ENCODE assay signal across 1 cellular context in genomic region chr6:125779924-125780539, GRCh38.
TF ChIP-seq lines count a peak whose summit lies in the region.

No MANE protein-coding gene starts in this region.

TF ChIP-seq in HepG2, 621 proteins besides CTCF, POLR2A, EP300 and RAD21 (continued from another document and continues in another):
- TF ChIP-seq TFAP4 (IDR thresholded peaks at IDR 0.05; ENCODE audit: borderline replicate concordance, low read depth) (peak; percentile 3; the same call in 1 of the 2 replicates), ISL2 (CRISPR knock-in tag; IDR thresholded peaks at IDR 0.05) (peak; percentile 81), PATZ1 (CRISPR knock-in tag; IDR thresholded peaks at IDR 0.05) (no peak), HINFP (CRISPR knock-in tag; IDR thresholded peaks at IDR 0.05; ENCODE audit: low read depth) (peak; percentile 33; the same call in 1 of the 2 replicates), CREB1 (IDR thresholded peaks at IDR 0.05) (no peak), CREB1 (CRISPR knock-in tag; IDR thresholded peaks at IDR 0.05) (peak; percentile 72), ZSCAN20 (CRISPR knock-in tag; IDR thresholded peaks at IDR 0.05; ENCODE audit: borderline replicate concordance) (peak; percentile 86; the same call in 1 of the 2 replicates), CREM (IDR thresholded peaks at IDR 0.05) (peak; percentile 58), CREM (CRISPR knock-in tag; IDR thresholded peaks at IDR 0.05) (no peak), ZNF20 (CRISPR knock-in tag; IDR thresholded peaks at IDR 0.05) (no peak), KDM1A (CRISPR knock-in tag; IDR thresholded peaks at IDR 0.05) (peak; percentile 78; the same call in 1 of the 2 replicates), ZNF562 (CRISPR knock-in tag; IDR thresholded peaks at IDR 0.05; ENCODE audit: borderline replicate concordance) (no peak), SMARCE1 (IDR thresholded peaks at IDR 0.05; ENCODE audit: borderline replicate concordance) (no peak), CBX5 (CRISPR knock-in tag; IDR thresholded peaks at IDR 0.05; ENCODE audit: borderline replicate concordance) (peak; percentile 75; the same call in 1 of the 2 replicates), ZNF33B (CRISPR knock-in tag; IDR thresholded peaks at IDR 0.05) (no peak), SP140L (CRISPR knock-in tag; IDR thresholded peaks at IDR 0.05; ENCODE audit: borderline replicate concordance) (0 out of 2 replicates have a peak, but pooled peaks have one; percentile 78), ZNF564 (CRISPR knock-in tag; IDR thresholded peaks at IDR 0.05) (no peak), ZNF124 (CRISPR knock-in tag; IDR thresholded peaks at IDR 0.05) (peak; percentile 89; the same call in 1 of the 2 replicates), ZNF766 (CRISPR knock-in tag; IDR thresholded peaks at IDR 0.05; ENCODE audit: borderline replicate concordance) (0 out of 2 replicates have a peak, but pooled peaks have one; percentile 19), RBM39 (IDR thresholded peaks at IDR 0.05; ENCODE audit: low read depth, low read length, poor library complexity, severe bottlenecking) (no peak), SP5 (CRISPR knock-in tag; IDR thresholded peaks at IDR 0.05; ENCODE audit: borderline replicate concordance, low read depth) (peak; percentile 60), MXI1 (IDR thresholded peaks at IDR 0.05; ENCODE audit: borderline replicate concordance, low read depth, low read length) (no peak), ZNF557 (CRISPR knock-in tag; IDR thresholded peaks at IDR 0.05) (0 out of 2 replicates have a peak, but pooled peaks have one; percentile 59), ZBTB25 (CRISPR knock-in tag; IDR thresholded peaks at IDR 0.05) (peak; percentile 51; the same call in 1 of the 2 replicates), ZKSCAN8 (CRISPR knock-in tag; IDR thresholded peaks at IDR 0.05; ENCODE audit: borderline replicate concordance) (peak; percentile 93), GABPB1 (CRISPR knock-in tag; IDR thresholded peaks at IDR 0.05) (no peak; the same call in 1 of the 2 replicates), MXD3 (CRISPR knock-in tag; IDR thresholded peaks at IDR 0.05) (0 out of 2 replicates have a peak, but pooled peaks have one; percentile 7), SIX1 (CRISPR knock-in tag; IDR thresholded peaks at IDR 0.05; ENCODE audit: borderline replicate concordance) (peak; percentile 56; the same call in 1 of the 2 replicates), SAP130 (CRISPR knock-in tag; IDR thresholded peaks at IDR 0.05; ENCODE audit: low read depth) (peak; percentile 63; the same call in 1 of the 2 replicates), TCF7 (IDR thresholded peaks at IDR 0.05; ENCODE audit: low read depth) (no peak), HNF1A (IDR thresholded peaks at IDR 0.05; ENCODE audit: low read depth) (peak; percentile 67), HNF1A (CRISPR knock-in tag; IDR thresholded peaks at IDR 0.05; ENCODE audit: borderline replicate concordance) (peak; percentile 48; the same call in 1 of the 2 replicates), POLR2AphosphoS5 (IDR thresholded peaks at IDR 0.05; ENCODE audit: low read depth, low read length) (peak; percentile 66), JDP2 (CRISPR knock-in tag; IDR thresholded peaks at IDR 0.05; ENCODE audit: borderline replicate concordance) (no peak)
- TF ChIP-seq, protein P1, sequence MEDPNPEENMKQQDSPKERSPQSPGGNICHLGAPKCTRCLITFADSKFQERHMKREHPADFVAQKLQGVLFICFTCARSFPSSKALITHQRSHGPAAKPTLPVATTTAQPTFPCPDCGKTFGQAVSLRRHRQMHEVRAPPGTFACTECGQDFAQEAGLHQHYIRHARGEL (CRISPR knock-in tag; IDR thresholded peaks at IDR 0.05), result no peak
- TF ChIP-seq, protein P2, sequence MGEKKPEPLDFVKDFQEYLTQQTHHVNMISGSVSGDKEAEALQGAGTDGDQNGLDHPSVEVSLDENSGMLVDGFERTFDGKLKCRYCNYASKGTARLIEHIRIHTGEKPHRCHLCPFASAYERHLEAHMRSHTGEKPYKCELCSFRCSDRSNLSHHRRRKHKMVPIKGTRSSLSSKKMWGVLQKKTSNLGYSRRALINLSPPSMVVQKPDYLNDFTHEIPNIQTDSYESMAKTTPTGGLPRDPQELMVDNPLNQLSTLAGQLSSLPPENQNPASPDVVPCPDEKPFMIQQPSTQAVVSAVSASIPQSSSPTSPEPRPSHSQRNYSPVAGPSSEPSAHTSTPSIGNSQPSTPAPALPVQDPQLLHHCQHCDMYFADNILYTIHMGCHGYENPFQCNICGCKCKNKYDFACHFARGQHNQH (CRISPR knock-in tag; IDR thresholded peaks at IDR 0.05), result peak; percentile 88
- TF ChIP-seq, protein P3, sequence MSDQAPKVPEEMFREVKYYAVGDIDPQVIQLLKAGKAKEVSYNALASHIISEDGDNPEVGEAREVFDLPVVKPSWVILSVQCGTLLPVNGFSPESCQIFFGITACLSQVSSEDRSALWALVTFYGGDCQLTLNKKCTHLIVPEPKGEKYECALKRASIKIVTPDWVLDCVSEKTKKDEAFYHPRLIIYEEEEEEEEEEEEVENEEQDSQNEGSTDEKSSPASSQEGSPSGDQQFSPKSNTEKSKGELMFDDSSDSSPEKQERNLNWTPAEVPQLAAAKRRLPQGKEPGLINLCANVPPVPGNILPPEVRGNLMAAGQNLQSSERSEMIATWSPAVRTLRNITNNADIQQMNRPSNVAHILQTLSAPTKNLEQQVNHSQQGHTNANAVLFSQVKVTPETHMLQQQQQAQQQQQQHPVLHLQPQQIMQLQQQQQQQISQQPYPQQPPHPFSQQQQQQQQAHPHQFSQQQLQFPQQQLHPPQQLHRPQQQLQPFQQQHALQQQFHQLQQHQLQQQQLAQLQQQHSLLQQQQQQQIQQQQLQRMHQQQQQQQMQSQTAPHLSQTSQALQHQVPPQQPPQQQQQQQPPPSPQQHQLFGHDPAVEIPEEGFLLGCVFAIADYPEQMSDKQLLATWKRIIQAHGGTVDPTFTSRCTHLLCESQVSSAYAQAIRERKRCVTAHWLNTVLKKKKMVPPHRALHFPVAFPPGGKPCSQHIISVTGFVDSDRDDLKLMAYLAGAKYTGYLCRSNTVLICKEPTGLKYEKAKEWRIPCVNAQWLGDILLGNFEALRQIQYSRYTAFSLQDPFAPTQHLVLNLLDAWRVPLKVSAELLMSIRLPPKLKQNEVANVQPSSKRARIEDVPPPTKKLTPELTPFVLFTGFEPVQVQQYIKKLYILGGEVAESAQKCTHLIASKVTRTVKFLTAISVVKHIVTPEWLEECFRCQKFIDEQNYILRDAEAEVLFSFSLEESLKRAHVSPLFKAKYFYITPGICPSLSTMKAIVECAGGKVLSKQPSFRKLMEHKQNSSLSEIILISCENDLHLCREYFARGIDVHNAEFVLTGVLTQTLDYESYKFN (CRISPR knock-in tag; conservative IDR thresholded peaks at IDR 0.05), result 0 out of 2 replicates have a peak, but pooled peaks have one; percentile 9
- TF ChIP-seq, protein P4, sequence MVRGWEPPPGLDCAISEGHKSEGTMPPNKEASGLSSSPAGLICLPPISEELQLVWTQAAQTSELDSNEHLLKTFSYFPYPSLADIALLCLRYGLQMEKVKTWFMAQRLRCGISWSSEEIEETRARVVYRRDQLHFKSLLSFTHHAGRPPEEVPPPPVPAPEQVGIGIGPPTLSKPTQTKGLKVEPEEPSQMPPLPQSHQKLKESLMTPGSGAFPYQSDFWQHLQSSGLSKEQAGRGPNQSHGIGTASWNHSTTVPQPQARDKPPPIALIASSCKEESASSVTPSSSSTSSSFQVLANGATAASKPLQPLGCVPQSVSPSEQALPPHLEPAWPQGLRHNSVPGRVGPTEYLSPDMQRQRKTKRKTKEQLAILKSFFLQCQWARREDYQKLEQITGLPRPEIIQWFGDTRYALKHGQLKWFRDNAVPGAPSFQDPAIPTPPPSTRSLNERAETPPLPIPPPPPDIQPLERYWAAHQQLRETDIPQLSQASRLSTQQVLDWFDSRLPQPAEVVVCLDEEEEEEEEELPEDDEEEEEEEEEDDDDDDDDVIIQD (CRISPR knock-in tag; IDR thresholded peaks at IDR 0.05; ENCODE audit: low read depth), result peak; percentile 36
- TF ChIP-seq, protein P5, sequence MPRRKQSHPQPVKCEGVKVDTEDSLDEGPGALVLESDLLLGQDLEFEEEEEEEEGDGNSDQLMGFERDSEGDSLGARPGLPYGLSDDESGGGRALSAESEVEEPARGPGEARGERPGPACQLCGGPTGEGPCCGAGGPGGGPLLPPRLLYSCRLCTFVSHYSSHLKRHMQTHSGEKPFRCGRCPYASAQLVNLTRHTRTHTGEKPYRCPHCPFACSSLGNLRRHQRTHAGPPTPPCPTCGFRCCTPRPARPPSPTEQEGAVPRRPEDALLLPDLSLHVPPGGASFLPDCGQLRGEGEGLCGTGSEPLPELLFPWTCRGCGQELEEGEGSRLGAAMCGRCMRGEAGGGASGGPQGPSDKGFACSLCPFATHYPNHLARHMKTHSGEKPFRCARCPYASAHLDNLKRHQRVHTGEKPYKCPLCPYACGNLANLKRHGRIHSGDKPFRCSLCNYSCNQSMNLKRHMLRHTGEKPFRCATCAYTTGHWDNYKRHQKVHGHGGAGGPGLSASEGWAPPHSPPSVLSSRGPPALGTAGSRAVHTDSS (CRISPR knock-in tag; conservative IDR thresholded peaks at IDR 0.05), result peak; percentile 86; the same call in 1 of the 2 replicates
